In the genomic region with DNA sequence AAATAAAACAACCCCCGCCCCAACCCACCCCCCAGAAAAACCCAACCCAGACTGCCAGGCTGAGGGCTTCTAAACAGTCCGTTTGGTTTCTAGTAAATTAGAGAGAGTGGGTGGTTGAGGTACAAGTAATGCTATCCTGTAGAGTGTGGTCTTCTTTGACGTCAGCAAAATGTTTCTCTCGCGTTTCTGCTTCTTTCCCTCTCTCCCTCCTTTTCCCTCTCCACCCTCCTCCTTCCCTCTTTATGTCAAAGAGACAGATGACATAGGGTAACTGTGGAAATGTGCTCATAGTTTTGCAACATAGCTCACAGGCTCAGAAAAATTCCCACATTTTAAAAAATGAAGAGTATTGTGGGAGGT, we compare ENCODE assay signal across 8 cellular contexts.
DNase-seq lines count a peak whose midpoint lies in the region; TF ChIP-seq lines count a peak whose summit lies in the region.

No MANE protein-coding gene starts in this region.

- H3K9ac ChIP-seq in subcutaneous abdominal adipose tissue (ENCODE audit: low read length in 5 of 5), result peak overlapping the region; percentile 39 to 78 (median 63)

- H3K27ac ChIP-seq in adipose tissue (ENCODE audit: low read depth, low read length) (peak overlapping the region; percentile 58), subcutaneous abdominal adipose tissue (ENCODE audit: low read depth, low read length) (peak overlapping the region; percentile 94)

- peak overlapping the region in 3 of 5 donors; percentile 41 to 57 (median 54) for H3K4me3 ChIP-seq in subcutaneous abdominal adipose tissue (ENCODE audit: low read depth in 1 of 5, low read length in 5 of 5)

- DNase-seq in NCI-H2107 treated with DMSO at 0.1 percent for 48 hours (lab: John Stamatoyannopoulos, UW; ENCODE audit: unreplicated experiment), result peak; percentile 82
- DNase-seq in NCI-H2107 (lab: John Stamatoyannopoulos, UW), result no peak
- DNase-seq in iris pigment epithelial cell (ENCODE audit: low read depth), result peak; percentile 90
- no peak for DNase-seq in GM10266 (ENCODE audit: extremely low spot score)
- DNase-seq in stimulated activated CD4-positive, alpha-beta T cell treated with anti-CD3 and anti-CD28 coated beads, Interleukin-12 subunit alpha, Interleukin-12 subunit beta, amount 100 ng/mL, for 4 hours, result no peak
- DNase-seq in GF-D8 (lab: John Stamatoyannopoulos, UW), result no peak

- H3K9me3 ChIP-seq in subcutaneous abdominal adipose tissue (ENCODE audit: control insufficient read depth in 5 of 5, low read length in 5 of 5), result no peaks in the 10 kb centered on the region

- 14 to 29% (median 14%) methylated on average over 5 of the region's 5 CpGs for WGBS in adipose tissue, 3 donors

- no peaks in the 10 kb centered on the region for H3K27me3 ChIP-seq in subcutaneous abdominal adipose tissue (ENCODE audit: control insufficient read depth in 5 of 5, insufficient read depth in 4 of 5, low read length in 5 of 5)

- H3K36me3 ChIP-seq in subcutaneous abdominal adipose tissue (ENCODE audit: control insufficient read depth in 5 of 5, insufficient read depth in 5 of 5, low read length in 5 of 5), result no peaks in the 10 kb centered on the region

- no peak for TF ChIP-seq CTCF in GM10266 (IDR thresholded peaks at IDR 0.05; ENCODE audit: control insufficient read depth, insufficient read depth, low read depth, missing control alignments)

- H3K4me1 ChIP-seq in subcutaneous abdominal adipose tissue (ENCODE audit: control insufficient read depth in 5 of 5, insufficient read depth in 5 of 5, low read length in 5 of 5), result peaks cover 16 to 67% (median 57%) of the 10 kb centered on the region in 5 donors

Comparison
In these comparisons a context has a peak if more than half of its experiments do, and no peak if none do; other contexts are left out.
1. DNase-seq: peak in NCI-H2107 treated with DMSO at 0.1 percent for 48 hours (single experiment) and iris pigment epithelial cell (single experiment); none in NCI-H2107 (single experiment), GM10266 (single experiment), stimulated activated CD4-positive, alpha-beta T cell treated with anti-CD3 and anti-CD28 coated beads, Interleukin-12 subunit alpha, Interleukin-12 subunit beta, amount 100 ng/mL, for 4 hours (single experiment) and GF-D8 (single experiment).